Comparison of ENCODE assay signal across 29 cellular contexts in the genomic region with DNA sequence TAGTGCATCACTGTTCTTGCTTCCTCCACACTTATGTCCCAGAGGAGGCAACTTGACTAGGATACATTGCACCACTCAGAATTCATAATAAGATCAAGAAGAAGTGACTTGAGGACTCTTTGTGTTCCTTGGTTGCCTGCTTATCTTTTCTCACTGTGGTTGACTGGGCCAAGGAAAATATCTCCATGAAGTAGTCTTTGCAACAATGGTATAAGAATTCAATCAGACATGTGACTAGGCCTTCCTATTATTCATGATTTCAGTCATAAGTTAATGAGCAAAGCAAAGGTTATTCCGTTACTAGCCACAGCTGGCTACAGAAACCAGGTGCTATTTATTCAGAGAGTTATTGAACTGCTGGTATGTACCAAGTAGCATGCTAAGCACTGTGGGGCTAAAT.
"Had no signal": no experiment of that assay in that cellular context is flagged by ENCODE, and none has a peak within 500 bp of the region (broad histone marks: within the 10 kb centered on the region; RNA-seq: fewer than 3 reads in every experiment).

No MANE protein-coding gene starts in this region.

- H3K4me1 Mint-ChIP-seq: naive thymus-derived CD8-positive, alpha-beta T cell; nephron; neural crest cell; stimulated activated naive B cell treated with anti-CD40 and anti-IgM and Interleukin-4, amounts not matched to agents 10 μg/mL and 1 μg/mL and 100 μg/mL, for 72 hours had no signal

- DNase-seq: hippocampal formation; kidney glomerular epithelial cell; left colon; left lung; lower lobe of right lung; mammary epithelial cell; mesenchymal stem cell; naive thymus-derived CD8-positive, alpha-beta T cell; nucleus accumbens; pancreas; posterior cingulate gyrus; stimulated activated CD4-positive, alpha-beta T cell treated with anti-CD3 and anti-CD28 coated beads, Interleukin-12 subunit alpha, Interleukin-12 subunit beta, amount 100 ng/mL, for 4 hours; stimulated activated CD4-positive, alpha-beta T cell treated with anti-CD3 and anti-CD28 coated beads, Interleukin-15, amount 100 ng/mL, for 24 hours; stimulated activated CD4-positive, alpha-beta T cell treated with anti-CD3 and anti-CD28 coated beads, Interleukin-2, amount 100 ng/mL, for 24 hours; stimulated activated CD4-positive, alpha-beta T cell treated with anti-CD3 and anti-CD28 coated beads, Interleukin-4, amount 100 ng/mL, for 1 hour; stimulated activated naive B cell treated with anti-CD40 and anti-IgM and Interleukin-4, amounts not matched to agents 10 μg/mL and 1 μg/mL and 100 μg/mL, for 72 hours; stimulated activated naive CD8-positive, alpha-beta T cell treated with anti-CD3 and anti-CD28 coated beads, Interleukin-15, Interleukin-2, amounts not matched to agents 100 U/mL and 50 U/mL, for 24 hours; stomach; testis; thyroid gland; transverse colon; upper lobe of left lung had no signal

- H3K27me3 ChIP-seq: left lung, pancreas, right atrium auricular region, stomach, testis, thyroid gland, transverse colon, upper lobe of left lung, vagina had no signal

- H3K27ac ChIP-seq: left lung, lower lobe of right lung, pancreas, prostate gland, right atrium auricular region, skin epidermis, stomach, testis, thyroid gland, transverse colon, upper lobe of left lung, vagina had no signal

- H3K9me3 ChIP-seq: left lung, lower lobe of right lung, pancreas, prostate gland, right atrium auricular region, stomach, testis, thyroid gland, transverse colon, upper lobe of left lung, vagina had no signal

- H3K9me3 Mint-ChIP-seq: naive thymus-derived CD8-positive, alpha-beta T cell; nephron; neural crest cell; stimulated activated naive B cell treated with anti-CD40 and anti-IgM and Interleukin-4, amounts not matched to agents 10 μg/mL and 1 μg/mL and 100 μg/mL, for 72 hours had no signal

- H3K36me3 Mint-ChIP-seq: naive thymus-derived CD8-positive, alpha-beta T cell; stimulated activated naive B cell treated with anti-CD40 and anti-IgM and Interleukin-4, amounts not matched to agents 10 μg/mL and 1 μg/mL and 100 μg/mL, for 72 hours had no signal

- H3K36me3 ChIP-seq: left lung, lower lobe of right lung, pancreas, prostate gland, right atrium auricular region, stomach, thyroid gland, transverse colon, upper lobe of left lung, vagina had no signal

- H3K27ac Mint-ChIP-seq: naive thymus-derived CD8-positive, alpha-beta T cell; nephron; stimulated activated naive B cell treated with anti-CD40 and anti-IgM and Interleukin-4, amounts not matched to agents 10 μg/mL and 1 μg/mL and 100 μg/mL, for 72 hours had no signal

- FAIRE-seq: keratinocyte, pancreas had no signal

- H3K4me1 ChIP-seq: left lung, prostate gland had no signal

- H3K4me3 ChIP-seq: left lung, lower lobe of right lung, pancreas, prostate gland, right atrium auricular region, skin epidermis, stomach, testis, thyroid gland, transverse colon, upper lobe of left lung, vagina had no signal

- H3K4me3 Mint-ChIP-seq: naive thymus-derived CD8-positive, alpha-beta T cell; nephron; neural crest cell; stimulated activated naive B cell treated with anti-CD40 and anti-IgM and Interleukin-4, amounts not matched to agents 10 μg/mL and 1 μg/mL and 100 μg/mL, for 72 hours had no signal
